In genomic region chr2:1730047-1730937, GRCh38 we compare ENCODE assay signal across 9 cellular contexts. TPM values are rescaled to one million over a fixed set of nuclear protein-coding genes. Genes with fewer than 3 reads are reported as not detected.
A peak's percentile ranks its signal among the peaks of the same experiment; 100 is the strongest.
DNase-seq lines count a peak whose midpoint lies in the region; ATAC-seq and TF ChIP-seq lines count a peak whose summit lies in the region.
"Had no signal": no experiment of that assay in that cellular context is flagged by ENCODE, and none has a peak within 500 bp of the region (broad histone marks: within the 10 kb centered on the region; RNA-seq: fewer than 3 reads in every experiment).

No MANE protein-coding gene starts in this region.

- H2AFZ ChIP-seq in SK-N-SH (ENCODE audit: low read depth) = no peak overlapping the region

- H3K4me3 ChIP-seq in SK-N-SH (ENCODE audit: low read depth in 2 of 2, low read length in 1 of 2) (peak overlapping the region; percentile 19 to 45; a peak in 3 of 4 replicates), gastroesophageal sphincter (no peak overlapping the region)

- TF ChIP-seq POLR2A in gastroesophageal sphincter (IDR thresholded peaks at IDR 0.05) = no peak

- CTCF ChIA-PET in SK-N-SH (lab: Yijun Ruan, JAX) = interaction anchor here (0.8 to 4.7 kb wide), 10 partner anchors 9 to 180 kb away, joined by 3 to 25 read pairs (median 5); partner anchors contain the start of gene PXDN

- H3F3A ChIP-seq in SK-N-SH (replicated peaks; ENCODE audit: insufficient read depth) = peaks cover 43% of the 10 kb centered on the region

- TF ChIP-seq CTCF in C4-2B (conservative IDR thresholded peaks at IDR 0.05) (no peak), SK-N-SH (IDR thresholded peaks at IDR 0.05) (no peak), gastroesophageal sphincter (IDR thresholded peaks at IDR 0.05) (no peak), omental fat pad (IDR thresholded peaks at IDR 0.05) (no peak)

- peaks cover 89% of the 10 kb centered on the region for H3K79me2 ChIP-seq in SK-N-SH (ENCODE audit: insufficient read depth)

- DNase-seq in SK-N-SH = peak; percentile 64
- peak; percentile 19 for DNase-seq in omental fat pad (ENCODE audit: low spot score)
- no peak for DNase-seq in DMS153 (lab: John Stamatoyannopoulos, UW)
- DNase-seq in superior temporal gyrus (ENCODE audit: extremely low spot score) = no peak
- DNase-seq: T-helper 1 cell had no signal

- no peaks in the 10 kb centered on the region for H3K27me3 ChIP-seq in SK-N-SH (ENCODE audit: insufficient read depth)
- no peaks in the 10 kb centered on the region for H3K27me3 ChIP-seq in gastroesophageal sphincter

- peak; percentile 17 for TF ChIP-seq RAD21 in SK-N-SH (IDR thresholded peaks at IDR 0.05; ENCODE audit: low read length)

- H3K9me3 ChIP-seq in SK-N-SH (peaks cover 5% of the 10 kb centered on the region; the same call in 1 of the 2 replicates), gastroesophageal sphincter (peaks cover 0 to under 1% (median 0%) of the 10 kb centered on the region in 3 donors)

- TF ChIP-seq EP300 in SK-N-SH (IDR thresholded peaks at IDR 0.05; ENCODE audit: borderline replicate concordance in 1 of 2, low read depth in 1 of 2, low read length in 1 of 2) (peak in 1 of 2 experiments; percentile 47; a peak in 2 of 4 replicates), gastroesophageal sphincter (IDR thresholded peaks at IDR 0.05) (no peak)

- H4K20me1 ChIP-seq in SK-N-SH (ENCODE audit: insufficient read depth) = no peaks in the 10 kb centered on the region

- H3K36me3 ChIP-seq in SK-N-SH (replicated peaks in 1 of 2; ENCODE audit: control insufficient read depth in 1 of 2, insufficient read depth in 2 of 2, low read length in 1 of 2) = peaks cover 2 to 19% of the 10 kb centered on the region in 2 experiments
- H3K36me3 ChIP-seq in gastroesophageal sphincter = no peaks in the 10 kb centered on the region

- H3K4me1 ChIP-seq in SK-N-SH (ENCODE audit: control insufficient read depth in 1 of 2, insufficient read depth in 2 of 2, low read depth in 1 of 2, low read length in 1 of 2) = peaks cover 47 to 62% of the 10 kb centered on the region in 2 experiments
- H3K4me1 ChIP-seq in gastroesophageal sphincter = peaks cover 13 to 48% (median 27%) of the 10 kb centered on the region in 3 donors

- no peaks in the 10 kb centered on the region for H3K9me2 ChIP-seq in SK-N-SH

- peak overlapping the region; percentile 11; the same call in 1 of the 2 replicates for H3K27ac ChIP-seq in C4-2B
- peak overlapping the region; percentile 98 to 100 for H3K27ac ChIP-seq in SK-N-SH (ENCODE audit: low read depth in 2 of 2, low read length in 1 of 2)
- H3K27ac ChIP-seq in gastroesophageal sphincter = peak overlapping the region; percentile 78 to 86 (median 82)

- peak overlapping the region; percentile 78 for H3K4me2 ChIP-seq in SK-N-SH

- 26% methylated on average over 10 of the region's 10 CpGs for WGBS in SK-N-SH (ENCODE audit: low lambda C conversion rate)
- 35 to 42% methylated on average over 2 to 5 of the region's 10 CpGs for WGBS in gastroesophageal sphincter (ENCODE audit: low coverage in 1 of 2), 2 donors

- ATAC-seq in gastroesophageal sphincter (peak; percentile 52), omental fat pad (ENCODE audit: low FRiP score) (peak; percentile 52), HG03175 (IDR thresholded peaks at IDR 0.05; ENCODE audit: unreplicated experiment) (no peak), HG03571 (IDR thresholded peaks at IDR 0.05; ENCODE audit: unreplicated experiment) (no peak)

- H3K9ac ChIP-seq in SK-N-SH = peak overlapping the region; percentile 80

- POLR2A ChIA-PET in SK-N-SH (lab: Yijun Ruan, JAX) = interaction anchor here (0.7 to 3.1 kb wide), 6 partner anchors 12 to 137 kb away, joined by 3 to 15 read pairs (median 4); no protein-coding TSS in a partner anchor

TF ChIP-seq in SK-N-SH, 30 proteins besides CTCF, POLR2A, EP300 and RAD21 (continues in another document):
- TF ChIP-seq, protein P1, sequence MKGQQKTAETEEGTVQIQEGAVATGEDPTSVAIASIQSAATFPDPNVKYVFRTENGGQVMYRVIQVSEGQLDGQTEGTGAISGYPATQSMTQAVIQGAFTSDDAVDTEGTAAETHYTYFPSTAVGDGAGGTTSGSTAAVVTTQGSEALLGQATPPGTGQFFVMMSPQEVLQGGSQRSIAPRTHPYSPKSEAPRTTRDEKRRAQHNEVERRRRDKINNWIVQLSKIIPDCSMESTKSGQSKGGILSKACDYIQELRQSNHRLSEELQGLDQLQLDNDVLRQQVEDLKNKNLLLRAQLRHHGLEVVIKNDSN (IDR thresholded peaks at IDR 0.05; ENCODE audit: borderline replicate concordance, low read depth) = 0 out of 2 replicates have a peak, but pooled peaks have one; percentile 4
- TF ChIP-seq USF2 (IDR thresholded peaks at IDR 0.05; ENCODE audit: borderline replicate concordance, low read depth, low read length) (no peak), TEAD4 (IDR thresholded peaks at IDR 0.05; ENCODE audit: borderline replicate concordance, insufficient read depth) (0 out of 2 replicates have a peak, but pooled peaks have one; percentile 22), NFIC (IDR thresholded peaks at IDR 0.05; ENCODE audit: borderline replicate concordance) (peak; percentile 64), FOXJ3 (CRISPR knock-in tag; IDR thresholded peaks at IDR 0.05) (0 out of 2 replicates have a peak, but pooled peaks have one; percentile 22), PBX3 (IDR thresholded peaks at IDR 0.05) (peak; percentile 46), RXRA (IDR thresholded peaks at IDR 0.05; ENCODE audit: borderline replicate concordance, low read depth) (peak; percentile 50; the same call in 1 of the 2 replicates), YY1 (IDR thresholded peaks at IDR 0.05; ENCODE audit: low read depth) (0 out of 2 replicates have a peak, but pooled peaks have one; percentile 65), TCF12 (IDR thresholded peaks at IDR 0.05) (peak; percentile 79), TAF1 (IDR thresholded peaks at IDR 0.05; ENCODE audit: borderline replicate concordance, low read depth, low read length) (peak; percentile 24; the same call in 1 of the 2 replicates), JUND (IDR thresholded peaks at IDR 0.05) (no peak), FOSL2 (IDR thresholded peaks at IDR 0.05; ENCODE audit: borderline replicate concordance, low read depth) (peak; percentile 13; the same call in 1 of the 2 replicates), FOXM1 (IDR thresholded peaks at IDR 0.05; ENCODE audit: low read depth) (0 out of 2 replicates have a peak, but pooled peaks have one; percentile 62), ELF1 (IDR thresholded peaks at IDR 0.05) (no peak)
- TF ChIP-seq, protein P2, sequence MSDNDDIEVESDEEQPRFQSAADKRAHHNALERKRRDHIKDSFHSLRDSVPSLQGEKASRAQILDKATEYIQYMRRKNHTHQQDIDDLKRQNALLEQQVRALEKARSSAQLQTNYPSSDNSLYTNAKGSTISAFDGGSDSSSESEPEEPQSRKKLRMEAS (IDR thresholded peaks at IDR 0.05; ENCODE audit: low read depth) = peak; percentile 51; the same call in 1 of the 2 replicates
- TF ChIP-seq, protein P3, sequence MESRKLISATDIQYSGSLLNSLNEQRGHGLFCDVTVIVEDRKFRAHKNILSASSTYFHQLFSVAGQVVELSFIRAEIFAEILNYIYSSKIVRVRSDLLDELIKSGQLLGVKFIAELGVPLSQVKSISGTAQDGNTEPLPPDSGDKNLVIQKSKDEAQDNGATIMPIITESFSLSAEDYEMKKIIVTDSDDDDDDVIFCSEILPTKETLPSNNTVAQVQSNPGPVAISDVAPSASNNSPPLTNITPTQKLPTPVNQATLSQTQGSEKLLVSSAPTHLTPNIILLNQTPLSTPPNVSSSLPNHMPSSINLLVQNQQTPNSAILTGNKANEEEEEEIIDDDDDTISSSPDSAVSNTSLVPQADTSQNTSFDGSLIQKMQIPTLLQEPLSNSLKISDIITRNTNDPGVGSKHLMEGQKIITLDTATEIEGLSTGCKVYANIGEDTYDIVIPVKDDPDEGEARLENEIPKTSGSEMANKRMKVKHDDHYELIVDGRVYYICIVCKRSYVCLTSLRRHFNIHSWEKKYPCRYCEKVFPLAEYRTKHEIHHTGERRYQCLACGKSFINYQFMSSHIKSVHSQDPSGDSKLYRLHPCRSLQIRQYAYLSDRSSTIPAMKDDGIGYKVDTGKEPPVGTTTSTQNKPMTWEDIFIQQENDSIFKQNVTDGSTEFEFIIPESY (IDR thresholded peaks at IDR 0.05; ENCODE audit: borderline replicate concordance, low read depth) = no peak

RNA-seq across cellular contexts. Expression of gene PXDN, which starts 14.0 kb away (rescaled TPM):
- polyA plus RNA-seq in SK-N-SH (2012; rRNA removed) = 76.8 and 146 TPM in 2 replicates
- polyA plus RNA-seq in SK-N-SH (2012; cell fraction: cytosol; rRNA removed) = 105 and 143 TPM in 2 replicates
- 193 and 256 TPM in 2 replicates for polyA plus RNA-seq in SK-N-SH (2012; cell fraction: nucleus; rRNA removed)
- total RNA-seq in gastroesophageal sphincter (10 to 100 TPM; 19.9 to 95.9 (median 60.9) TPM), omental fat pad (100 to 1,000 TPM in 2 of 4 donors, 10 to 100 TPM in 2; 81.2 to 228 (median 112) TPM)

Comparison
In these comparisons a context has a peak if more than half of its experiments do, and no peak if none do; other contexts are left out.
1. H3K27ac ChIP-seq: peak in every context shown above with its lines; median percentile 99 in SK-N-SH; 82 in gastroesophageal sphincter; 11 in C4-2B.
2. DNase-seq: peak in SK-N-SH (single experiment) and omental fat pad (single experiment); none in DMS153 (single experiment) and superior temporal gyrus (single experiment).
3. H3K4me3 ChIP-seq: peak in SK-N-SH (2 of 2); none in gastroesophageal sphincter (0 of 2).
4. ATAC-seq: peak in gastroesophageal sphincter (single experiment) and omental fat pad (single experiment); none in HG03175 (single experiment) and HG03571 (single experiment).